Comparison of ENCODE assay signal across 17 cellular contexts in the genomic region with DNA sequence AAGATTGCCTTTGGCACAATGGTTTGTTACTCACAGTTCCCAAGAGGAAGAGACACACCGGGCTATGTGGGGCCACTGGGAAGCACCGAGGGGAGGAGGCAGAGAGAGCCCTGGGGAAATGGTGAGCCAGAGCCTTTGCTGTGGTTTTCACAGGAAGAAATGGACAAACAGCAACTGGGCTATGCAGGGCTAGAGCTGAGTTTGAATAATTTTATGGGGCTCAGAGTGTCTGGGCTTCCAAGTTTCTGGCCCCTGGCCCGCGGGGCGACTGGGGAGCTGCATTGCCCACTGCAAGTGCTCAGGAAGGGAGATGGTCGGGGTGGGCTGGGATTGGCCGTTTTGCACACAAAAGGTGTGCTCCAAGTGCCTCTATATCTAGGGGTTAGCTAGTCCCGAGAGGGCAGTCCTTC.
A peak's percentile ranks its signal among the peaks of the same experiment; 100 is the strongest.
DNase-seq lines count a peak whose midpoint lies in the region; ATAC-seq and TF ChIP-seq lines count a peak whose summit lies in the region.
"Had no signal": no experiment of that assay in that cellular context is flagged by ENCODE, and none has a peak within 500 bp of the region (broad histone marks: within the 10 kb centered on the region; RNA-seq: fewer than 3 reads in every experiment).

No MANE protein-coding gene starts in this region.

- H3K27ac ChIP-seq in BLaER1 treated with 17β-estradiol and CSF1 and Interleukin-3, amounts not matched to agents 10 nM and 100 nM = peak overlapping the region in 7 of 11 experiments; percentile 15 to 93 (median 44); a peak in 10 of 22 replicates
- H3K27ac ChIP-seq: colonic mucosa had no signal

- H3K4me1 ChIP-seq in BLaER1 treated with 17β-estradiol and CSF1 and Interleukin-3, amounts not matched to agents 10 nM and 100 nM = peaks cover 60 to 97% (median 75%) of the 10 kb centered on the region in 10 experiments
- H3K4me1 ChIP-seq: colonic mucosa had no signal

- peaks cover 17% of the 10 kb centered on the region for H3K27me3 Mint-ChIP-seq in HFFc6 (ENCODE audit: insufficient read depth)
- H3K27me3 Mint-ChIP-seq: B cell had no signal

- no peak for TF ChIP-seq CTCF in HFFc6 (IDR thresholded peaks at IDR 0.05)

- ATAC-seq in GM18520 (IDR thresholded peaks at IDR 0.05; ENCODE audit: unreplicated experiment) (no peak), GM19395 (IDR thresholded peaks at IDR 0.05; ENCODE audit: unreplicated experiment) (no peak)

- no peaks in the 10 kb centered on the region for H3K27me3 ChIP-seq in BLaER1 treated with 17β-estradiol and CSF1 and Interleukin-3, amounts not matched to agents 10 nM and 100 nM
- H3K27me3 ChIP-seq: colonic mucosa had no signal

- peak overlapping the region in 4 of 11 experiments; percentile 30 to 40 (median 32); a peak in 4 of 22 replicates for H3K9ac ChIP-seq in BLaER1 treated with 17β-estradiol and CSF1 and Interleukin-3, amounts not matched to agents 10 nM and 100 nM

- no peaks in the 10 kb centered on the region for H3K9me3 ChIP-seq in BLaER1 treated with 17β-estradiol and CSF1 and Interleukin-3, amounts not matched to agents 10 nM and 100 nM (replicated peaks in 1 of 11)
- H3K9me3 ChIP-seq: colonic mucosa had no signal

- in situ Hi-C loops in G401 (cut with HindIII; ENCODE audit: low sequenced_read_pairs) = no loop called here

- H3K36me3 Mint-ChIP-seq in HFFc6 (ENCODE audit: low read depth) = no peaks in the 10 kb centered on the region

- H3K4me3 Mint-ChIP-seq in HFFc6 = no peak overlapping the region
- H3K4me3 Mint-ChIP-seq: B cell; T-helper 2 cell treated with Interferon-gamma antibody and Interleukin-4, amounts not matched to agents 5 μg/mL and 100 μg/mL, for 36 hours had no signal

- H3K4me3 ChIP-seq in BLaER1 treated with 17β-estradiol and CSF1 and Interleukin-3, amounts not matched to agents 10 nM and 100 nM = peak overlapping the region in 2 of 10 experiments; percentile 23 to 54; a peak in 2 of 20 replicates
- H3K4me3 ChIP-seq: colonic mucosa had no signal

- no peaks in the 10 kb centered on the region for H3K9me3 Mint-ChIP-seq in HFFc6
- H3K9me3 Mint-ChIP-seq: T-helper 2 cell treated with Interferon-gamma antibody and Interleukin-4, amounts not matched to agents 5 μg/mL and 100 μg/mL, for 36 hours had no signal

- peak; percentile 51 for DNase-seq in HFFc6
- DNase-seq in dermis blood vessel endothelial cell = peak; percentile 28
- peak; percentile 3 for DNase-seq in mucosa of gallbladder (ENCODE audit: low spot score)
- DNase-seq in G401 (ENCODE audit: low spot score) = no peak
- no peak for DNase-seq in NCI-H1436 treated with DMSO at 0.1 percent for 48 hours (lab: John Stamatoyannopoulos, UW)
- DNase-seq: activated CD4-positive, alpha-beta T cell treated with anti-CD3 and anti-CD28 coated beads for 48 hours; colonic mucosa; foreskin melanocyte; GDM1; NCI-H1105; NCI-H446; stimulated activated CD4-positive, alpha-beta T cell treated with anti-CD3 and anti-CD28 coated beads, Interleukin-4, amount 100 ng/mL, for 1 hour had no signal

- peaks cover 37% of the 10 kb centered on the region for H3K4me1 Mint-ChIP-seq in HFFc6 (ENCODE audit: low read depth)

- no peak overlapping the region for H3K27ac Mint-ChIP-seq in HFFc6
- H3K27ac Mint-ChIP-seq: T-helper 2 cell treated with Interferon-gamma antibody and Interleukin-4, amounts not matched to agents 5 μg/mL and 100 μg/mL, for 36 hours had no signal

- peaks cover 39 to 61% (median 53%) of the 10 kb centered on the region in 11 experiments; a peak in 21 of 22 replicates for H4K20me1 ChIP-seq in BLaER1 treated with 17β-estradiol and CSF1 and Interleukin-3, amounts not matched to agents 10 nM and 100 nM

- peaks cover 15 to 44% (median 33%) of the 10 kb centered on the region in 11 experiments; a peak in 21 of 22 replicates for H3K36me3 ChIP-seq in BLaER1 treated with 17β-estradiol and CSF1 and Interleukin-3, amounts not matched to agents 10 nM and 100 nM
- H3K36me3 ChIP-seq: colonic mucosa had no signal

- peak overlapping the region; percentile 64 to 88 (median 83) for H3K4me2 ChIP-seq in BLaER1 treated with 17β-estradiol and CSF1 and Interleukin-3, amounts not matched to agents 10 nM and 100 nM

Comparison
In these comparisons a context has a peak if more than half of its experiments do, and no peak if none do; other contexts are left out.
1. DNase-seq: peak in HFFc6 (single experiment), dermis blood vessel endothelial cell (single experiment) and mucosa of gallbladder (single experiment); none in G401 (single experiment) and NCI-H1436 treated with DMSO at 0.1 percent for 48 hours (single experiment).